In genomic region chr4:169037491-169037890, GRCh38 we compare ENCODE assay signal across 1 cellular context.
TF ChIP-seq lines count a peak whose summit lies in the region.

No MANE protein-coding gene starts in this region.

TF ChIP-seq in HCT116, 20 proteins besides CTCF, POLR2A, EP300 and RAD21 (continued from another document):
- TF ChIP-seq ZBTB33 (IDR thresholded peaks at IDR 0.05; ENCODE audit: extremely low read depth, insufficient replicate concordance, low read length) (no peak), MAX (IDR thresholded peaks at IDR 0.05) (no peak)
TF ChIP-seq in HCT116: peak in this region for 0.
